9 cellular contexts compared by ENCODE assay signal in the genomic region with DNA sequence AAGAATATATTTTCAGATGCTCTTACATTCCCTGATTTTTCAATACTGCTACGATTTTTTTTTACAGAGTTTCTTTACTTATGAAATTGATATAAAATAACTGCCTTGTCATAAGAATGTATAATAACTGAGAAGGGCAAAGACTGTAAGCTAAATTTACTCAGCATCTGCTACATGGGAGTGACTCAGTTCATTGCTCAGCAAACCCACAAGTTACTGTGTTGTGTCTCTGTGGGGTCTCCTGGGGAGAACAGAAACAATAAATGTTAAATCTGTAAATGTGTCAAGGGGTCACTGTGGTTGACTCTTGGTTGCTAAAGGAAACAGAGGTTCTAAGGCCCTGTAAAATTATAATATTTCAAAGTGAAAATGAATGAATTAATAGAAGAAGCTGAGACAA.
DNase-seq lines count a peak whose midpoint lies in the region; ATAC-seq and TF ChIP-seq lines count a peak whose summit lies in the region.
"Had no signal": no experiment of that assay in that cellular context is flagged by ENCODE, and none has a peak within 500 bp of the region (broad histone marks: within the 10 kb centered on the region; RNA-seq: fewer than 3 reads in every experiment).

No MANE protein-coding gene starts in this region.

- peak overlapping the region; percentile 49 for H3K27ac Mint-ChIP-seq in T-helper 17 cell
- peak overlapping the region; percentile 37 for H3K27ac Mint-ChIP-seq in stimulated activated memory B cell treated with anti-CD40 and anti-IgM and Interleukin-4, amounts not matched to agents 10 μg/mL and 1 μg/mL and 100 μg/mL, for 72 hours

- H3K36me3 Mint-ChIP-seq in T-helper 17 cell (ENCODE audit: low read depth), result peaks cover 1% of the 10 kb centered on the region
- no peaks in the 10 kb centered on the region for H3K36me3 Mint-ChIP-seq in stimulated activated memory B cell treated with anti-CD40 and anti-IgM and Interleukin-4, amounts not matched to agents 10 μg/mL and 1 μg/mL and 100 μg/mL, for 72 hours

- TF ChIP-seq POLR2A in transverse colon (IDR thresholded peaks at IDR 0.05), result no peak

- H3K27me3 Mint-ChIP-seq in T-helper 17 cell, result no peaks in the 10 kb centered on the region
- no peaks in the 10 kb centered on the region for H3K27me3 Mint-ChIP-seq in stimulated activated memory B cell treated with anti-CD40 and anti-IgM and Interleukin-4, amounts not matched to agents 10 μg/mL and 1 μg/mL and 100 μg/mL, for 72 hours

- ATAC-seq in HG02970 (IDR thresholded peaks at IDR 0.05; ENCODE audit: low FRiP score, unreplicated experiment), result peak; percentile 57
- ATAC-seq in T-helper 17 cell, result no peak
- peak; percentile 74 for ATAC-seq in stimulated activated memory B cell treated with anti-CD40 and anti-IgM and Interleukin-4, amounts not matched to agents 10 μg/mL and 1 μg/mL and 100 μg/mL, for 72 hours
- ATAC-seq in aorta (ENCODE audit: low FRiP score), result no peak
- ATAC-seq: heart left ventricle had no signal

- no peaks in the 10 kb centered on the region for H3K9me3 Mint-ChIP-seq in stimulated activated memory B cell treated with anti-CD40 and anti-IgM and Interleukin-4, amounts not matched to agents 10 μg/mL and 1 μg/mL and 100 μg/mL, for 72 hours

- H3K36me3 ChIP-seq in aorta (ENCODE audit: control insufficient read depth in 1 of 2, insufficient read depth in 2 of 2, low read length in 1 of 2) (no peaks in the 10 kb centered on the region), transverse colon (peaks cover 0 to 3% (median 0%) of the 10 kb centered on the region in 4 donors)
- H3K36me3 ChIP-seq: heart left ventricle had no signal

- DNase-seq in NOMO-1 treated with DMSO at 0.1 percent for 48 hours (lab: John Stamatoyannopoulos, UW; ENCODE audit: unreplicated experiment) (peak; percentile 40), NOMO-1 treated with dmso at 0.1 percent for 144 hours (lab: John Stamatoyannopoulos, UW; ENCODE audit: unreplicated experiment) (no peak), T-helper 17 cell (no peak), aorta (no peak), cerebellar nuclear complex (lab: John Stamatoyannopoulos, UW) (no peak), transverse colon (no peak)
- DNase-seq: heart left ventricle had no signal

- H3K4me1 ChIP-seq in aorta (ENCODE audit: control insufficient read depth in 1 of 2, insufficient read depth in 2 of 2, low read length in 2 of 2) (peaks cover 0 to 3% of the 10 kb centered on the region in 2 donors), transverse colon (no peaks in the 10 kb centered on the region)

- intact Hi-C loops in aorta (cut with DNase I), result no loop called here
- intact Hi-C loops in transverse colon (cut with DNase I; ENCODE audit: low total_unique reads), result no loop called here

- no peak for TF ChIP-seq CTCF in transverse colon (IDR thresholded peaks at IDR 0.05)

- peak overlapping the region in 1 of 2 donors; percentile 74 for H3K27ac ChIP-seq in aorta (ENCODE audit: low read depth in 1 of 2, low read length in 2 of 2)
- no peak overlapping the region for H3K27ac ChIP-seq in transverse colon
- H3K27ac ChIP-seq: heart left ventricle had no signal

- peaks cover 22% of the 10 kb centered on the region for H3K4me1 Mint-ChIP-seq in T-helper 17 cell
- peaks cover 22% of the 10 kb centered on the region for H3K4me1 Mint-ChIP-seq in stimulated activated memory B cell treated with anti-CD40 and anti-IgM and Interleukin-4, amounts not matched to agents 10 μg/mL and 1 μg/mL and 100 μg/mL, for 72 hours

- TF ChIP-seq EP300 in transverse colon (IDR thresholded peaks at IDR 0.05; ENCODE audit: low read depth), result no peak

- in situ Hi-C loops in transverse colon (cut with MboI; ENCODE audit: low pct_ligation_motif_present in 1 of 4, low pct_unique_long_range_greater_than_20kb in 1 of 4, low sequenced_read_pairs in 3 of 4), result no loop called here

- no peak overlapping the region for H3K4me3 ChIP-seq in aorta (ENCODE audit: low read length in 2 of 2)
- no peak overlapping the region for H3K4me3 ChIP-seq in transverse colon
- H3K4me3 ChIP-seq: heart left ventricle had no signal

- no peaks in the 10 kb centered on the region for H3K9me3 ChIP-seq in T-helper 17 cell (ENCODE audit: control insufficient read depth, low read length, poor library complexity, severe bottlenecking)
- no peaks in the 10 kb centered on the region for H3K9me3 ChIP-seq in aorta (ENCODE audit: control insufficient read depth, low read length)
- no peaks in the 10 kb centered on the region for H3K9me3 ChIP-seq in transverse colon
- H3K9me3 ChIP-seq: heart left ventricle had no signal

- H3K27me3 ChIP-seq in aorta (ENCODE audit: control insufficient read depth in 1 of 2, insufficient read depth in 2 of 2, low read length in 1 of 2), result no peaks in the 10 kb centered on the region
- H3K27me3 ChIP-seq in transverse colon, result no peaks in the 10 kb centered on the region
- H3K27me3 ChIP-seq: heart left ventricle had no signal

- no peak overlapping the region for H3K4me3 Mint-ChIP-seq in T-helper 17 cell
- no peak overlapping the region for H3K4me3 Mint-ChIP-seq in stimulated activated memory B cell treated with anti-CD40 and anti-IgM and Interleukin-4, amounts not matched to agents 10 μg/mL and 1 μg/mL and 100 μg/mL, for 72 hours

- WGBS in aorta, 2 donors, result 61 to 66% methylated on average over 1 of the region's 1 CpG
- 58 to 73% methylated on average over 1 of the region's 1 CpG for WGBS in transverse colon (ENCODE audit: low coverage in 1 of 2), 2 donors

Comparison
In these comparisons a context has a peak if more than half of its experiments do, and no peak if none do; other contexts are left out.
1. ATAC-seq: peak in HG02970 (single experiment) and stimulated activated memory B cell treated with anti-CD40 and anti-IgM and Interleukin-4, amounts not matched to agents 10 μg/mL and 1 μg/mL and 100 μg/mL, for 72 hours (single experiment); none in T-helper 17 cell (single experiment) and aorta (single experiment).